Comparison of ENCODE assay signal across 8 cellular contexts in the genomic region with DNA sequence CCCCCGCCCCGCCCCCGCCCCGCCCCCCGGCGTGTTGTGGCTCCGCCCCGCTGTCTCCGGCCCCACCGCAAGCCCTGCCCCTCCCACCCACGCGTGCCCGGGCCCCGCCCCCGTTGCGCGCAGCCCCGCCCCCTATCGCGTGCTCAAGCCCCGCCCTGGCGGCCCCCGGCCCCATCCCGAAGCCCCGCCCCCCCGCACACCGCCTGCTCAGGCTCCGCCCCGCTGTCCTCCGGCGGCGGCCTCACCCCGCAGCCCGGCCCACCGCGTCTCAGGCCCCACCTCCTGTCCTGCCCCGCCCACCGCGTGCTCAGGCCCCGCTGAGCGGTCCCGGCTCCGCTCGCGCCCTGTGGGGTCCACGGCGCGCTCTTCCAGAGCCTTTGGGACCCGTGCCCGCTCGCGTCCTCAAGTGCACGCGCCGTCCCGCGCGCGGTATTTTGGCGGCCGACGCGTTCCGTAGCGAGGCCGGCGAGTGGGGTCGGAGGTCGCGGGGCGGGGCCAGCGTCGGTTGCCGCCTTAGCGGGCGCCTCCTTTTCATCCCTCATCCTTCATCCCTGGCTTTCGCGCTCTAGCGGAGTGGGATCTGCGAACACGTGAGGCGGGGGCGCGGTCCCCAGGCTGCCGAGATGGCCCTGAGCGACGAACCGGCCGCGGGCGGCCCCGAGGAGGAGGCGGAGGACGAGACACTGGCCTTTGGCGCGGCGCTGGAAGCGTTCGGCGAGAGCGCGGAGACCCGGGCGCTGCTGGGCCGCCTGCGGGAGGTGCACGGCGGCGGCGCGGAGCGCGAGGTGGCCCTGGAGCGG.
DNase-seq lines count a peak whose midpoint lies in the region; ATAC-seq and TF ChIP-seq lines count a peak whose summit lies in the region.

A gene (plus strand): TSS at position 495 of the 800 bp plus-strand sequence. CDS start 129 bp downstream, at position 624.

- DNase-seq in NCI-H226 (peak; percentile 81), cardiac fibroblast (ENCODE audit: low read depth in 2 of 2) (peak; percentile 91 to 96), inferior parietal cortex (ENCODE audit: extremely low spot score) (peak; percentile 87), smooth muscle cell of the brain vasculature (ENCODE audit: low read depth, low spot score) (peak; percentile 69)
- peak; percentile 77 to 93 (median 85) for DNase-seq in activated CD4-positive, CD25-positive, alpha-beta regulatory T cell (lab: John Stamatoyannopoulos, UW)

- H2AFZ ChIP-seq in ACC112 (ENCODE audit: low read length, unreplicated experiment), result peak within 1 kb of the TSS; percentile 95

- H3K4me1 ChIP-seq in ACC112 (ENCODE audit: control insufficient read depth, insufficient read depth, low read length, unreplicated experiment), result no peaks in the 10 kb centered on the region

- no peaks in the 10 kb centered on the region for H3K27me3 ChIP-seq in ACC112 (ENCODE audit: insufficient read depth, low read length)

- H3K79me2 ChIP-seq in ACC112 (ENCODE audit: control insufficient read depth, insufficient read depth, low read length, unreplicated experiment), result peaks cover 35% of the 10 kb centered on the region

- ATAC-seq in GM18873 (IDR thresholded peaks at IDR 0.05; ENCODE audit: low FRiP score, unreplicated experiment), result peak; percentile 50
- ATAC-seq in HG03108 (IDR thresholded peaks at IDR 0.05; ENCODE audit: unreplicated experiment), result peak; percentile 68

- H3K27ac ChIP-seq in ACC112 (ENCODE audit: low read depth, low read length), result peak within 1 kb of the TSS; percentile 74

- TF ChIP-seq CTCF in cardiac fibroblast (IDR thresholded peaks at IDR 0.05; ENCODE audit: low read depth, low read length), result no peak

- H3K36me3 ChIP-seq in ACC112 (ENCODE audit: insufficient read depth, low read length), result no peaks in the 10 kb centered on the region

- peak within 1 kb of the TSS; percentile 93 for H3K4me3 ChIP-seq in ACC112 (ENCODE audit: low read depth, low read length)
- peak within 1 kb of the TSS; percentile 65 to 91 for H3K4me3 ChIP-seq in cardiac fibroblast (replicated peaks in 1 of 2; ENCODE audit: low read depth in 2 of 2, low read length in 2 of 2)

Comparison
In these comparisons a context has a peak if more than half of its experiments do, and no peak if none do; other contexts are left out.
1. Peak in every context shown above with its lines: DNase-seq, ATAC-seq, H3K4me3 ChIP-seq and H3K27ac ChIP-seq.